36 cellular contexts compared by ENCODE assay signal in the genomic region with DNA sequence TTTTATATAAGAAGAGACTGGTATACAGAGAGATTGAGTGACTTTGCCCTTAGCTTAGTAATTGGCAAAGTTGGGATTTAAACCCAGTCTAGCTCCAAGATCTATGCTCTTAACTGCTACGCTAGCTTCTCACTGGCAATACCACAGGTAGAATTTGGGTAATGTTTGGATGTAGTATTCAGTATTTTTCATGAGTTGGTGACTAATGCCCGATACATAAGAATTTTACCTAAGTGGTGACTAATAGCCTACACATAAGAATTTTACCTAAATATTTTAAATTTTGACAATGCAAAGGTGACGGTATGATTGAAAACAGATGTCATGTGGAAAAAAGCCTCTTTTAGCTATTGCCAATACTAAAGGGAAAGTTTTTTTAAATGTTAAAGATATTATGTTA. TPM values are rescaled to one million over a fixed set of nuclear protein-coding genes. Genes with fewer than 3 reads are reported as not detected.
"Had no signal": no experiment of that assay in that cellular context is flagged by ENCODE, and none has a peak within 500 bp of the region (broad histone marks: within the 10 kb centered on the region; RNA-seq: fewer than 3 reads in every experiment).

No MANE protein-coding gene starts in this region.

- H3K9me3 Mint-ChIP-seq: activated B cell treated with CpG ODN at 0.5 μM for 24 hours; activated CD8-positive, alpha-beta T cell treated with anti-CD3 and anti-CD28 coated beads for 36 hours; activated naive CD8-positive, alpha-beta T cell treated with anti-CD3 and anti-CD28 coated beads, Interleukin-2, amount 50 U/mL, for 24 hours; activated T-cell treated with anti-CD3 and anti-CD28 coated beads, Interleukin-2, amount 50 U/mL, for 4 hours; activated T-helper 17 cell treated with anti-CD3 and anti-CD28 coated beads, Interleukin-2, amount 50 U/mL, for 72 hours; central memory CD8-positive, alpha-beta T cell; dendritic cell treated with granulocyte-macrophage colony-stimulating factor and Interleukin-4, amounts not matched to agents 40 ng/mL and 50 ng/mL, for 4 days; endodermal cell; T-helper 2 cell treated with Interferon-gamma antibody and Interleukin-4, amounts not matched to agents 5 μg/mL and 100 μg/mL, for 36 hours had no signal

- H3K27me3 Mint-ChIP-seq: activated B cell treated with CpG ODN at 0.5 μM for 24 hours; activated CD8-positive, alpha-beta T cell treated with anti-CD3 and anti-CD28 coated beads for 36 hours; activated naive CD8-positive, alpha-beta T cell; activated naive CD8-positive, alpha-beta T cell treated with anti-CD3 and anti-CD28 coated beads, Interleukin-2, amount 50 U/mL, for 24 hours; activated T-helper 17 cell treated with anti-CD3 and anti-CD28 coated beads, Interleukin-2, amount 50 U/mL, for 72 hours; central memory CD8-positive, alpha-beta T cell; dendritic cell treated with granulocyte-macrophage colony-stimulating factor and Interleukin-4, amounts not matched to agents 40 ng/mL and 50 ng/mL, for 4 days; T-helper 17 cell had no signal

- H3K27ac ChIP-seq: adrenal gland, body of pancreas, coronary artery, gastrocnemius medialis, heart left ventricle, WERI-Rb-1 had no signal

- DNase-seq: activated B cell treated with CpG ODN at 0.5 μM for 24 hours; activated CD4-positive, alpha-beta T cell treated with anti-CD3 and anti-CD28 coated beads for 48 hours; activated CD4-positive, alpha-beta T cell treated with anti-CD3 and anti-CD28 coated beads, Interleukin-2, amount 50 U/mL, for 1 hour; activated CD4-positive, alpha-beta T cell treated with anti-CD3 and anti-CD28 coated beads, Interleukin-2, amount 50 U/mL, for 48 hours; activated CD8-positive, alpha-beta memory T cell treated with anti-CD3 and anti-CD28 coated beads for 24 hours; activated CD8-positive, alpha-beta T cell treated with anti-CD3 and anti-CD28 coated beads for 36 hours; activated effector memory CD4-positive, alpha-beta T cell treated with Interleukin-2 at 50 U/mL for 16 hours; activated gamma-delta T cell treated with Interleukin-2 at 50 U/mL for 16 hours; activated naive CD4-positive, alpha-beta T cell treated with anti-CD3 and anti-CD28 coated beads, Interleukin-2, amount 50 U/mL, for 16 hours; activated naive CD4-positive, alpha-beta T cell treated with Interleukin-2 at 50 U/mL for 16 hours; activated naive CD8-positive, alpha-beta T cell treated with anti-CD3 and anti-CD28 coated beads, Interleukin-2, amount 50 U/mL, for 24 hours; activated T-cell treated with anti-CD3 and anti-CD28 coated beads, Interleukin-2, amount 50 U/mL, for 4 hours; adrenal gland; amygdala; aorta; body of pancreas; dorsolateral prefrontal cortex; effector memory CD4-positive, alpha-beta T cell; endodermal cell; foreskin fibroblast; gastrocnemius medialis; glutamatergic neuron; heart left ventricle; T-helper 17 cell; T1000; WERI-Rb-1 had no signal

- H3K4me3 Mint-ChIP-seq: activated B cell treated with CpG ODN at 0.5 μM for 24 hours; activated CD8-positive, alpha-beta T cell treated with anti-CD3 and anti-CD28 coated beads for 36 hours; activated naive CD8-positive, alpha-beta T cell; activated naive CD8-positive, alpha-beta T cell treated with anti-CD3 and anti-CD28 coated beads, Interleukin-2, amount 50 U/mL, for 24 hours; activated T-cell treated with anti-CD3 and anti-CD28 coated beads, Interleukin-2, amount 50 U/mL, for 4 hours; activated T-helper 17 cell treated with anti-CD3 and anti-CD28 coated beads, Interleukin-2, amount 50 U/mL, for 72 hours; central memory CD8-positive, alpha-beta T cell; dendritic cell treated with granulocyte-macrophage colony-stimulating factor and Interleukin-4, amounts not matched to agents 40 ng/mL and 50 ng/mL, for 4 days; endodermal cell; T-helper 17 cell; T-helper 2 cell treated with Interferon-gamma antibody and Interleukin-4, amounts not matched to agents 5 μg/mL and 100 μg/mL, for 36 hours had no signal

- H3K36me3 ChIP-seq: adrenal gland had no signal

- H3K36me3 Mint-ChIP-seq: activated naive CD8-positive, alpha-beta T cell had no signal

- H3K27ac Mint-ChIP-seq: activated B cell treated with CpG ODN at 0.5 μM for 24 hours; activated CD8-positive, alpha-beta T cell treated with anti-CD3 and anti-CD28 coated beads for 36 hours; activated naive CD8-positive, alpha-beta T cell; activated naive CD8-positive, alpha-beta T cell treated with anti-CD3 and anti-CD28 coated beads, Interleukin-2, amount 50 U/mL, for 24 hours; activated T-helper 17 cell treated with anti-CD3 and anti-CD28 coated beads, Interleukin-2, amount 50 U/mL, for 72 hours; dendritic cell treated with granulocyte-macrophage colony-stimulating factor and Interleukin-4, amounts not matched to agents 40 ng/mL and 50 ng/mL, for 4 days; endodermal cell; T-helper 2 cell treated with Interferon-gamma antibody and Interleukin-4, amounts not matched to agents 5 μg/mL and 100 μg/mL, for 36 hours had no signal

- H3K4me3 ChIP-seq: adrenal gland, body of pancreas, coronary artery, dorsolateral prefrontal cortex, gastrocnemius medialis, heart left ventricle had no signal

- H3K4me1 ChIP-seq: adrenal gland, body of pancreas, heart left ventricle had no signal

- H3K9me3 ChIP-seq: adrenal gland, body of pancreas, gastrocnemius medialis, heart left ventricle had no signal

- ATAC-seq: activated CD4-positive, CD25-positive, alpha-beta regulatory T cell treated with anti-CD3 and anti-CD28 coated beads, Interleukin-2, amount 50 U/mL, for 24 hours; activated CD8-positive, alpha-beta T cell treated with anti-CD3 and anti-CD28 coated beads for 36 hours; activated naive CD8-positive, alpha-beta T cell treated with anti-CD3 and anti-CD28 coated beads, Interleukin-2, amount 50 U/mL, for 24 hours; activated T-cell treated with anti-CD3 and anti-CD28 coated beads, Interleukin-2, amount 50 U/mL, for 4 hours; activated T-helper 17 cell treated with anti-CD3 and anti-CD28 coated beads, Interleukin-2, amount 50 U/mL, for 72 hours; body of pancreas; esophagus mucosa; gastrocnemius medialis; heart left ventricle; T-helper 17 cell had no signal

- H3K4me1 Mint-ChIP-seq: activated B cell treated with CpG ODN at 0.5 μM for 24 hours; activated naive CD8-positive, alpha-beta T cell treated with anti-CD3 and anti-CD28 coated beads, Interleukin-2, amount 50 U/mL, for 24 hours; central memory CD8-positive, alpha-beta T cell had no signal

- H3K27me3 ChIP-seq: adrenal gland, body of pancreas, dorsolateral prefrontal cortex, gastrocnemius medialis, heart left ventricle had no signal

RNA-seq across cellular contexts. Expression of a gene that starts 44.2 kb away (rescaled TPM):
- total RNA-seq: activated B cell treated with CpG ODN at 0.5 μM for 24 hours; activated CD8-positive, alpha-beta T cell treated with anti-CD3 and anti-CD28 coated beads for 36 hours; activated T-cell treated with anti-CD3 and anti-CD28 coated beads, Interleukin-2, amount 50 U/mL, for 4 hours; activated T-helper 17 cell treated with anti-CD3 and anti-CD28 coated beads, Interleukin-2, amount 50 U/mL, for 72 hours; body of pancreas; cardiac septum; epithelial cell of proximal tubule; T-helper 17 cell had no signal
